ENCODE assay signal across 12 cellular contexts in genomic region chr2:232689152-232689910, GRCh38. TPM values are rescaled to one million over a fixed set of nuclear protein-coding genes. Genes with fewer than 3 reads are reported as not detected.
DNase-seq lines count a peak whose midpoint lies in the region; ATAC-seq, FAIRE-seq and TF ChIP-seq lines count a peak whose summit lies in the region.
"Had no signal": no experiment of that assay in that cellular context is flagged by ENCODE, and none has a peak within 500 bp of the region (broad histone marks: within the 10 kb centered on the region; RNA-seq: fewer than 3 reads in every experiment).

No MANE protein-coding gene starts in this region.

- CTCF ChIA-PET in HEK293 (lab: Yijun Ruan, JAX) (interaction anchor here (1.4 kb wide), 1 partner anchor 78 kb away, joined by 3 read pairs; no protein-coding TSS in a partner anchor), OCI-LY7 (lab: Charles Lee; ENCODE audit: unreplicated experiment) (no interaction called here)

- no peak overlapping the region for H3K4me2 ChIP-seq in OCI-LY7 (ENCODE audit: low read length)
- H3K4me2 ChIP-seq: GM23338 had no signal

- no peaks in the 10 kb centered on the region for H3K9me3 Mint-ChIP-seq in activated T-helper 17 cell treated with anti-CD3 and anti-CD28 coated beads, Interleukin-2, amount 50 U/mL, for 72 hours
- H3K9me3 Mint-ChIP-seq: activated naive CD4-positive, alpha-beta T cell treated with anti-CD3 and anti-CD28 coated beads, Interleukin-2, amount 10 ng/mL, durations not matched to agents 7 days and 5 days; GM23338 had no signal

- H3K79me2 ChIP-seq in OCI-LY7 (ENCODE audit: insufficient read depth, low read depth, low read length): no peaks in the 10 kb centered on the region

- H3K4me1 Mint-ChIP-seq in activated T-helper 17 cell treated with anti-CD3 and anti-CD28 coated beads, Interleukin-2, amount 50 U/mL, for 72 hours: no peaks in the 10 kb centered on the region
- H3K4me1 Mint-ChIP-seq in T-helper 17 cell: no peaks in the 10 kb centered on the region
- H3K4me1 Mint-ChIP-seq: activated naive CD4-positive, alpha-beta T cell treated with anti-CD3 and anti-CD28 coated beads, Interleukin-2, amount 10 ng/mL, durations not matched to agents 7 days and 5 days; GM23338 had no signal

- H3K9me2 ChIP-seq in OCI-LY7 (ENCODE audit: insufficient read depth, low read length): no peaks in the 10 kb centered on the region

- no peaks in the 10 kb centered on the region for H3K36me3 Mint-ChIP-seq in activated T-helper 17 cell treated with anti-CD3 and anti-CD28 coated beads, Interleukin-2, amount 50 U/mL, for 72 hours (ENCODE audit: low read depth)
- H3K36me3 Mint-ChIP-seq in T-helper 17 cell (ENCODE audit: low read depth): no peaks in the 10 kb centered on the region
- H3K36me3 Mint-ChIP-seq: activated naive CD4-positive, alpha-beta T cell treated with anti-CD3 and anti-CD28 coated beads, Interleukin-2, amount 10 ng/mL, durations not matched to agents 7 days and 5 days had no signal

- BruUV-seq in OCI-LY7 (replicated peaks; lab: Mats Ljungman, UMichigan): no TSS peak

- H2AFZ ChIP-seq in OCI-LY7 (ENCODE audit: low read length): peak overlapping the region; percentile 43; the same call in 1 of the 2 replicates

- no peak for FAIRE-seq in kidney (lab: Jason Lieb, UNC)

- H3K27ac Mint-ChIP-seq in activated T-helper 17 cell treated with anti-CD3 and anti-CD28 coated beads, Interleukin-2, amount 50 U/mL, for 72 hours: no peak overlapping the region
- no peak overlapping the region for H3K27ac Mint-ChIP-seq in T-helper 17 cell
- H3K27ac Mint-ChIP-seq: activated naive CD4-positive, alpha-beta T cell treated with anti-CD3 and anti-CD28 coated beads, Interleukin-2, amount 10 ng/mL, durations not matched to agents 7 days and 5 days; GM23338 had no signal

- TF ChIP-seq CTCF in HEK293 (tag by site-specific recombination; IDR thresholded peaks at IDR 0.05): no peak
- no peak for TF ChIP-seq CTCF in OCI-LY7 (conservative IDR thresholded peaks at IDR 0.05; ENCODE audit: low read length)
- TF ChIP-seq CTCF in fibroblast of villous mesenchyme (IDR thresholded peaks at IDR 0.05; ENCODE audit: insufficient read depth, low read depth, low read length): no peak
- no peak for TF ChIP-seq CTCF in kidney (IDR thresholded peaks at IDR 0.05; ENCODE audit: borderline replicate concordance, extremely low read depth, insufficient read depth)

- no peak overlapping the region for H3K4me3 ChIP-seq in HEK293 (ENCODE audit: low read depth, low read length)
- no peak overlapping the region for H3K4me3 ChIP-seq in OCI-LY7 (ENCODE audit: low read depth, low read length, poor library complexity, severe bottlenecking)
- H3K4me3 ChIP-seq in fibroblast of villous mesenchyme (ENCODE audit: low read depth, low read length): no peak overlapping the region
- no peak overlapping the region for H3K4me3 ChIP-seq in kidney (ENCODE audit: low read length in 2 of 2)
- H3K4me3 ChIP-seq: GM23338, sigmoid colon had no signal

- H3K9me3 ChIP-seq in HEK293 (ENCODE audit: control insufficient read depth, insufficient read depth, low read depth, low read length) (no peaks in the 10 kb centered on the region), OCI-LY7 (ENCODE audit: low read length) (no peaks in the 10 kb centered on the region), T-helper 17 cell (ENCODE audit: control insufficient read depth, low read length, poor library complexity, severe bottlenecking) (no peaks in the 10 kb centered on the region), kidney (ENCODE audit: control insufficient read depth in 1 of 2, low read length in 2 of 2) (no peaks in the 10 kb centered on the region)
- H3K9me3 ChIP-seq: sigmoid colon had no signal

- H3K4me1 ChIP-seq in HEK293 (ENCODE audit: control insufficient read depth, insufficient read depth, low read length): no peaks in the 10 kb centered on the region
- no peaks in the 10 kb centered on the region for H3K4me1 ChIP-seq in OCI-LY7 (ENCODE audit: insufficient read depth, low read length, poor library complexity, severe bottlenecking)
- H3K4me1 ChIP-seq in kidney (ENCODE audit: control insufficient read depth in 1 of 2, insufficient read depth in 1 of 2, low read depth in 1 of 2, low read length in 2 of 2): peaks cover 3 to 4% of the 10 kb centered on the region in 2 donors

- POLR2A ChIA-PET in HEK293 (lab: Yijun Ruan, JAX): interaction anchor here (1.1 kb wide), 1 partner anchor 56 kb away, joined by 3 read pairs; no protein-coding TSS in a partner anchor
- POLR2A ChIA-PET in OCI-LY7 (lab: Charles Lee): interaction anchor here (1.1 to 1.6 kb wide), 2 partner anchors 10 to 17 kb away, joined by 3 to 4 read pairs; no protein-coding TSS in a partner anchor

- H3K27me3 Mint-ChIP-seq in activated T-helper 17 cell treated with anti-CD3 and anti-CD28 coated beads, Interleukin-2, amount 50 U/mL, for 72 hours: no peaks in the 10 kb centered on the region
- no peaks in the 10 kb centered on the region for H3K27me3 Mint-ChIP-seq in T-helper 17 cell

- H3K27ac ChIP-seq in HEK293 (ENCODE audit: extremely low read depth, low read depth, low read length) (no peak overlapping the region), OCI-LY7 (ENCODE audit: low read depth, low read length, poor library complexity, severe bottlenecking) (no peak overlapping the region), kidney (ENCODE audit: low read depth in 2 of 2, low read length in 2 of 2) (no peak overlapping the region)
- H3K27ac ChIP-seq: sigmoid colon had no signal

- H4K20me1 ChIP-seq in OCI-LY7 (ENCODE audit: insufficient read depth, low read length): no peaks in the 10 kb centered on the region

- no peak overlapping the region for H3K4me3 Mint-ChIP-seq in activated T-helper 17 cell treated with anti-CD3 and anti-CD28 coated beads, Interleukin-2, amount 50 U/mL, for 72 hours
- H3K4me3 Mint-ChIP-seq in T-helper 17 cell: no peak overlapping the region
- H3K4me3 Mint-ChIP-seq: activated naive CD4-positive, alpha-beta T cell treated with anti-CD3 and anti-CD28 coated beads, Interleukin-2, amount 10 ng/mL, durations not matched to agents 7 days and 5 days; GM23338 had no signal

- H3K36me3 ChIP-seq in HEK293 (ENCODE audit: control insufficient read depth in 2 of 2, insufficient read depth in 1 of 2, low read length in 2 of 2): no peaks in the 10 kb centered on the region
- H3K36me3 ChIP-seq in OCI-LY7 (ENCODE audit: insufficient read depth, low read length): no peaks in the 10 kb centered on the region
- H3K36me3 ChIP-seq in kidney (ENCODE audit: control insufficient read depth in 1 of 2, insufficient read depth in 2 of 2, low read length in 2 of 2): no peaks in the 10 kb centered on the region
- H3K36me3 ChIP-seq: sigmoid colon had no signal

- H3K9ac ChIP-seq in kidney (ENCODE audit: low read length in 2 of 2): no peak overlapping the region

- no peak for DNase-seq in OCI-LY7 (ENCODE audit: low spot score)
- DNase-seq in fibroblast of villous mesenchyme (ENCODE audit: low read depth): peak; percentile 48
- peak; percentile 13 for DNase-seq in putamen (ENCODE audit: low spot score)
- no peak for DNase-seq in sciatic nerve (ENCODE audit: low spot score)
- DNase-seq in T-helper 17 cell: no peak
- no peak for DNase-seq in kidney
- DNase-seq: activated naive CD4-positive, alpha-beta T cell treated with anti-CD3 and anti-CD28 coated beads, Interleukin-2, amount 10 ng/mL, durations not matched to agents 7 days and 5 days; KBM-7; sigmoid colon had no signal

- intact Hi-C loops in OCI-LY7 (cut with micrococcal nuclease; ENCODE audit: unreplicated experiment) (no loop called here), sciatic nerve (cut with DNase I) (no loop called here), kidney (cut with DNase I) (no loop called here)

- no peak for ATAC-seq in activated T-helper 17 cell treated with anti-CD3 and anti-CD28 coated beads, Interleukin-2, amount 50 U/mL, for 72 hours (replicated peaks)
- no peak for ATAC-seq in sciatic nerve
- no peak for ATAC-seq in T-helper 17 cell
- ATAC-seq: GM23338 had no signal

TF ChIP-seq in HEK293, 187 proteins besides CTCF, POLR2A, EP300 and RAD21 (continues in another document):
- TF ChIP-seq, protein P1, sequence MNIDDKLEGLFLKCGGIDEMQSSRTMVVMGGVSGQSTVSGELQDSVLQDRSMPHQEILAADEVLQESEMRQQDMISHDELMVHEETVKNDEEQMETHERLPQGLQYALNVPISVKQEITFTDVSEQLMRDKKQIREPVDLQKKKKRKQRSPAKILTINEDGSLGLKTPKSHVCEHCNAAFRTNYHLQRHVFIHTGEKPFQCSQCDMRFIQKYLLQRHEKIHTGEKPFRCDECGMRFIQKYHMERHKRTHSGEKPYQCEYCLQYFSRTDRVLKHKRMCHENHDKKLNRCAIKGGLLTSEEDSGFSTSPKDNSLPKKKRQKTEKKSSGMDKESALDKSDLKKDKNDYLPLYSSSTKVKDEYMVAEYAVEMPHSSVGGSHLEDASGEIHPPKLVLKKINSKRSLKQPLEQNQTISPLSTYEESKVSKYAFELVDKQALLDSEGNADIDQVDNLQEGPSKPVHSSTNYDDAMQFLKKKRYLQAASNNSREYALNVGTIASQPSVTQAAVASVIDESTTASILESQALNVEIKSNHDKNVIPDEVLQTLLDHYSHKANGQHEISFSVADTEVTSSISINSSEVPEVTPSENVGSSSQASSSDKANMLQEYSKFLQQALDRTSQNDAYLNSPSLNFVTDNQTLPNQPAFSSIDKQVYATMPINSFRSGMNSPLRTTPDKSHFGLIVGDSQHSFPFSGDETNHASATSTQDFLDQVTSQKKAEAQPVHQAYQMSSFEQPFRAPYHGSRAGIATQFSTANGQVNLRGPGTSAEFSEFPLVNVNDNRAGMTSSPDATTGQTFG (tag by site-specific recombination; IDR thresholded peaks at IDR 0.05; ENCODE audit: borderline replicate concordance): no peak
- TF ChIP-seq ZNF132 (tag by site-specific recombination; IDR thresholded peaks at IDR 0.05; ENCODE audit: borderline replicate concordance) (no peak), GLIS1 (tag by site-specific recombination; IDR thresholded peaks at IDR 0.05) (peak; percentile 51)

RNA-seq across cellular contexts. Expression of gene GIGYF2, which starts 7.8 kb away (rescaled TPM):
- total RNA-seq in OCI-LY7 (2014; rRNA removed; shearing (Covaris generic)): 39.1 and 50.5 TPM in 2 replicates
- 60.9 and 64.8 TPM in 2 replicates for total RNA-seq in OCI-LY7 (2022)
- total RNA-seq in fibroblast of villous mesenchyme: 46.4 and 63.9 TPM in 2 replicates
- total RNA-seq in activated T-helper 17 cell treated with anti-CD3 and anti-CD28 coated beads, Interleukin-2, amount 50 U/mL, for 72 hours: 10 to 100 TPM; 59.7 to 71.9 TPM
- 97.1 TPM for total RNA-seq in sciatic nerve
- total RNA-seq in T-helper 17 cell: 10 to 100 TPM; 55.9 to 62.9 TPM
- 79.8 TPM for total RNA-seq in kidney
- polyA plus RNA-seq in kidney (ENCODE audit: insufficient read depth, low read depth, low replicate concordance): 13.5 TPM

RNA-seq across cellular contexts. Expression of gene EFHD1, which starts 55.9 kb away (rescaled TPM):
- total RNA-seq in OCI-LY7 (2014; rRNA removed; shearing (Covaris generic)): 1.4 TPM in 1 of 2 replicates, not detected in the other
- not detected in 2 replicates for total RNA-seq in OCI-LY7 (2022)
- total RNA-seq in fibroblast of villous mesenchyme: 1.7 and 2.3 TPM in 2 replicates
- total RNA-seq in activated T-helper 17 cell treated with anti-CD3 and anti-CD28 coated beads, Interleukin-2, amount 50 U/mL, for 72 hours: 1 to 10 TPM in 1 of 2 donors, under 1 TPM in 1; 0.71 to 1.1 TPM
- total RNA-seq in sciatic nerve: 41.9 TPM
- total RNA-seq in T-helper 17 cell: 1 to 10 TPM; 1.1 to 1.8 TPM
- total RNA-seq in kidney: 129 TPM
- 280 TPM for polyA plus RNA-seq in kidney (ENCODE audit: insufficient read depth, low read depth, low replicate concordance)

Comparison
In these comparisons a context has a peak if more than half of its experiments do, and no peak if none do; other contexts are left out.
1. DNase-seq: peak in fibroblast of villous mesenchyme (single experiment) and putamen (single experiment); none in OCI-LY7 (single experiment), sciatic nerve (single experiment), T-helper 17 cell (0 of 3) and kidney (single experiment).
2. RNA of gene EFHD1, which starts 55.9 kb away (total RNA-seq): 129 TPM in kidney (single experiment) and 41.9 TPM in sciatic nerve (single experiment); 1.1 to 1.8 TPM in T-helper 17 cell, 1.7 to 2.3 TPM in fibroblast of villous mesenchyme, 0.71 to 1.1 TPM in activated T-helper 17 cell treated with anti-CD3 and anti-CD28 coated beads, Interleukin-2, amount 50 U/mL, for 72 hours and 1.4 TPM in OCI-LY7; every median in the first group is over 10 times any median in the second.